In the genomic region with DNA sequence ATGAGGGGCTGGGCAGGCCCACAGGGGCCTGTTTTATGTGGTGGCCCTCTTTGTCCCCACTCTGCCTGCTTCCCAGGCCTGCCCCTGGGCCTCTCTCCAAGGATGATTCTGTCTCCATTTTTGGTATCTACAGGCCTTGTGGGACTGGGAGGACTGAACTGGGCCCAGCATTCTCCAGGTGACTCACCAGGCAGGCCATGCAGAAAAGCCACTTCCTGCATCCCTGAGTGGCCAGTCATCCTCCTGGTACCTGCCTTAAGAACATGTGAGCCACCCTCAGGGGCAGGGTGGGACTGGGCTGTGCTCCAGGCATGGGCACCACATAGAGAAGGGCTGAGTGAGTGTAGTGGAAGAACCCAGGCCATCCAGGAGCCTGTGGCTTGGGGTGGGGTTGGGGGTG, we compare ENCODE assay signal across 9 cellular contexts. TPM values are rescaled to one million over a fixed set of nuclear protein-coding genes. Genes with fewer than 3 reads are reported as not detected.
DNase-seq lines count a peak whose midpoint lies in the region; ATAC-seq lines count a peak whose summit lies in the region.
"Had no signal": no experiment of that assay in that cellular context is flagged by ENCODE, and none has a peak within 500 bp of the region (broad histone marks: within the 10 kb centered on the region; RNA-seq: fewer than 3 reads in every experiment).

No MANE protein-coding gene starts in this region.

- peaks cover 17% of the 10 kb centered on the region for H3K27me3 Mint-ChIP-seq in activated T-cell treated with anti-CD3 and anti-CD28 coated beads, Interleukin-2, amount 50 U/mL, for 72 hours (ENCODE audit: low read depth)

- no peaks in the 10 kb centered on the region for H3K9me3 ChIP-seq in effector memory CD4-positive, alpha-beta T cell (ENCODE audit: control insufficient read depth, low read length)

- ATAC-seq in activated T-cell treated with anti-CD3 and anti-CD28 coated beads, Interleukin-2, amount 50 U/mL, for 72 hours (replicated peaks in 1 of 2): peak; percentile 72 to 80
- ATAC-seq in left ventricle myocardium superior: peak; percentile 10

- H3K4me3 Mint-ChIP-seq in activated T-cell treated with anti-CD3 and anti-CD28 coated beads, Interleukin-2, amount 50 U/mL, for 72 hours: no peak overlapping the region

- no peaks in the 10 kb centered on the region for H3K9me3 Mint-ChIP-seq in activated T-cell treated with anti-CD3 and anti-CD28 coated beads, Interleukin-2, amount 50 U/mL, for 72 hours

- no peak overlapping the region for H3K27ac ChIP-seq in effector memory CD4-positive, alpha-beta T cell (ENCODE audit: insufficient read depth, low read length, poor library complexity, severe bottlenecking)

- H3K27me3 ChIP-seq in effector memory CD4-positive, alpha-beta T cell (replicated peaks; ENCODE audit: control insufficient read depth, insufficient read depth, low read length, poor library complexity, severe bottlenecking): no peaks in the 10 kb centered on the region

- peaks cover 17% of the 10 kb centered on the region for H3K4me1 Mint-ChIP-seq in activated T-cell treated with anti-CD3 and anti-CD28 coated beads, Interleukin-2, amount 50 U/mL, for 72 hours (ENCODE audit: low read depth)

- H3K4me1 ChIP-seq in effector memory CD4-positive, alpha-beta T cell (ENCODE audit: control insufficient read depth, insufficient read depth, low read length, poor library complexity, severe bottlenecking): no peaks in the 10 kb centered on the region

- H3K36me3 Mint-ChIP-seq in activated T-cell treated with anti-CD3 and anti-CD28 coated beads, Interleukin-2, amount 50 U/mL, for 72 hours (ENCODE audit: insufficient read depth in 2 of 2): no peaks in the 10 kb centered on the region

- no peak overlapping the region for H3K27ac Mint-ChIP-seq in activated T-cell treated with anti-CD3 and anti-CD28 coated beads, Interleukin-2, amount 50 U/mL, for 72 hours
- H3K27ac Mint-ChIP-seq: progenitor cell of endocrine pancreas had no signal

- no peaks in the 10 kb centered on the region for H3K36me3 ChIP-seq in effector memory CD4-positive, alpha-beta T cell (ENCODE audit: control insufficient read depth, insufficient read depth, low read length)

- no peak for DNase-seq in activated T-cell treated with anti-CD3 and anti-CD28 coated beads, Interleukin-2, amount 50 U/mL, for 72 hours
- no peak for DNase-seq in activated T-cell treated with anti-CD3 and anti-CD28 coated beads, Interleukin-2, amount 50 U/mL, for 48 hours
- DNase-seq in SW480 (ENCODE audit: low spot score) (peak; percentile 96), left ventricle myocardium superior (no peak), ureter (ENCODE audit: low spot score) (peak; percentile 71), GM19238 (ENCODE audit: insufficient read length, low spot score) (no peak)
- DNase-seq in effector memory CD4-positive, alpha-beta T cell: no peak
- no peak for DNase-seq in activated CD4-positive, alpha-beta T cell treated with anti-CD3 and anti-CD28 coated beads, Interleukin-2, amount 50 U/mL, for 1 hour

- H3K4me3 ChIP-seq in effector memory CD4-positive, alpha-beta T cell (ENCODE audit: insufficient read depth, low read depth, low read length, poor library complexity, severe bottlenecking): no peak overlapping the region

- intact Hi-C loops in left ventricle myocardium superior (cut with micrococcal nuclease): no loop called here

RNA-seq across cellular contexts. Expression of gene BCAR3, which starts 20.0 kb away (rescaled TPM):
- 1 to 10 TPM; 3.1 to 3.2 TPM for total RNA-seq in activated T-cell treated with anti-CD3 and anti-CD28 coated beads, Interleukin-2, amount 50 U/mL, for 72 hours
- total RNA-seq in left ventricle myocardium superior: 15.2 TPM
- total RNA-seq in ureter: 26.7 TPM

Comparison
In these comparisons a context has a peak if more than half of its experiments do, and no peak if none do; other contexts are left out.
1. DNase-seq: peak in SW480 (single experiment) and ureter (single experiment); none in activated T-cell treated with anti-CD3 and anti-CD28 coated beads, Interleukin-2, amount 50 U/mL, for 72 hours (0 of 2), activated T-cell treated with anti-CD3 and anti-CD28 coated beads, Interleukin-2, amount 50 U/mL, for 48 hours (0 of 2), left ventricle myocardium superior (single experiment), GM19238 (single experiment), effector memory CD4-positive, alpha-beta T cell (0 of 3) and activated CD4-positive, alpha-beta T cell treated with anti-CD3 and anti-CD28 coated beads, Interleukin-2, amount 50 U/mL, for 1 hour (single experiment).